Comparison of ENCODE assay signal across 8 cellular contexts in the genomic region with DNA sequence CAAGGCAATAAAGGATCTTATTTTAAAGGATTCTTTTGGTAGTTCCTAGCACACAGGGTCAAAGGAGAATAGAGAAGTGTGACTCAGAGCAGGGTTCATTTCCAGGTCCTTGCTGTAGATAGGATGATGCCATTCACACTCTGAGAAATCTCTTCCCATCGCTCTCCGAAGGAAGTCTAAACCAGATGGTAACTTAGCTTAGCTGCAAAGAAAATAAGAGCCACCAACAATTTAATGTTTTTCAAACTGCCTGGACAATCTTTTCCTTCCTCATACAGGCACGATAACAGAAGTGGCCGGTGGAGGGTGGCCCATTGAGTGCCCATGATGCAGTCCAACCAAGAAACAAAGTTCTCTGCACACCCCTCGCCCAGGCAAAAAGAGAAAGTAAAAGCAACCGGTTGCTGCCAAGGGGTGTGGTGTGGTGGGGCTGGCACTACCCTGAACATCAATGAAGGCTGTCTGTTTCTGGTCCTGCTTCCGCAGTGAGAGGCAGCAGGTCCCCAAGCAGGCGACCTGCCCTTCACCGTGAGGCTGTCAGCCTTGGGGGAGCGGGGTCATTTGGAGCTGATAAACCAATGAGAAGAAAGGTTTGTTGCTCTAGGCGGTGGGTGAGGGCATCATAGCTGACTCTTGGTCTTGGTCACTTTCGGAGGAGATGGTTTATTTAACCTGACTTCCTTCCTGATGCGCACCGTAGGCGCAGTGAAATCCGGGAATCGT. TPM values are rescaled to one million over a fixed set of nuclear protein-coding genes. Genes with fewer than 3 reads are reported as not detected.
DNase-seq lines count a peak whose midpoint lies in the region; ATAC-seq, FAIRE-seq and TF ChIP-seq lines count a peak whose summit lies in the region.

No MANE protein-coding gene starts in this region.

- no peaks in the 10 kb centered on the region for H3K9me3 ChIP-seq in OCI-LY3 (ENCODE audit: insufficient read depth, low read length)
- no peaks in the 10 kb centered on the region for H3K9me3 ChIP-seq in kidney (ENCODE audit: control insufficient read depth in 1 of 2, low read length in 2 of 2)

- H3K4me1 Mint-ChIP-seq in activated naive CD8-positive, alpha-beta T cell (ENCODE audit: low read depth), result peaks cover 53% of the 10 kb centered on the region

- H3K27ac ChIP-seq in OCI-LY3 (ENCODE audit: low read length) (peak overlapping the region; percentile 90), kidney (ENCODE audit: low read depth in 2 of 2, low read length in 2 of 2) (peak overlapping the region; percentile 10 to 26)

- H3K36me3 Mint-ChIP-seq in activated naive CD8-positive, alpha-beta T cell, result peaks cover 3% of the 10 kb centered on the region

- no peaks in the 10 kb centered on the region for H3K27me3 ChIP-seq in OCI-LY3 (ENCODE audit: low read depth, low read length)

- H2AFZ ChIP-seq in OCI-LY3 (ENCODE audit: low read depth, low read length), result no peak overlapping the region

- DNase-seq in GM12891 (ENCODE audit: insufficient read length, low spot score) (peak; percentile 25), kidney (no peak), LoVo (ENCODE audit: low spot score) (no peak), NCI-H1105 treated with DMSO at 0.1 percent for 48 hours (lab: John Stamatoyannopoulos, UW) (no peak)
- peak in 2 of 3 donors; percentile 21 to 22 for DNase-seq in stimulated activated CD4-positive, alpha-beta T cell treated with anti-CD3 and anti-CD28 coated beads, TNF-alpha, amount 100 ng/mL, for 1 hour (ENCODE audit: low read depth in 3 of 3, low spot score in 1 of 3)

- peak overlapping the region; percentile 98 for H3K4me3 Mint-ChIP-seq in activated naive CD8-positive, alpha-beta T cell

- no peaks in the 10 kb centered on the region for H4K20me1 ChIP-seq in OCI-LY3 (ENCODE audit: insufficient read depth, low read length)

- H3K4me1 ChIP-seq in OCI-LY3 (ENCODE audit: low read length) (peaks cover 53% of the 10 kb centered on the region), kidney (ENCODE audit: control insufficient read depth in 1 of 2, insufficient read depth in 1 of 2, low read depth in 1 of 2, low read length in 2 of 2) (peaks cover 3 to 6% of the 10 kb centered on the region in 2 donors)

- peak overlapping the region; percentile 86 for H3K4me2 ChIP-seq in OCI-LY3 (ENCODE audit: low read length)

- peak overlapping the region; percentile 97 for H3K9ac ChIP-seq in OCI-LY3 (ENCODE audit: low read length)
- peak overlapping the region; percentile 18 to 47 for H3K9ac ChIP-seq in kidney (ENCODE audit: low read length in 2 of 2)

- H3K36me3 ChIP-seq in OCI-LY3 (replicated peaks; ENCODE audit: low read depth, low read length) (peaks cover 32% of the 10 kb centered on the region), kidney (ENCODE audit: control insufficient read depth in 1 of 2, insufficient read depth in 2 of 2, low read length in 2 of 2) (no peaks in the 10 kb centered on the region)

- intact Hi-C loops in kidney (cut with DNase I), result no loop called here

- H3K79me2 ChIP-seq in OCI-LY3 (ENCODE audit: low read length), result peaks cover 57% of the 10 kb centered on the region

- H3K4me3 ChIP-seq in OCI-LY3 (ENCODE audit: low read length) (peak overlapping the region; percentile 93), kidney (ENCODE audit: low read length in 2 of 2) (peak overlapping the region; percentile 53 to 72)

- TF ChIP-seq CTCF in OCI-LY3 (IDR thresholded peaks at IDR 0.05; ENCODE audit: low read depth, low read length) (no peak), kidney (IDR thresholded peaks at IDR 0.05; ENCODE audit: borderline replicate concordance, extremely low read depth, insufficient read depth) (no peak)

- H3K27ac Mint-ChIP-seq in activated naive CD8-positive, alpha-beta T cell, result peak overlapping the region; percentile 97

- peak; percentile 31 for ATAC-seq in HG02588 (IDR thresholded peaks at IDR 0.05; ENCODE audit: unreplicated experiment)

- H3K27me3 Mint-ChIP-seq in activated naive CD8-positive, alpha-beta T cell, result no peaks in the 10 kb centered on the region

- FAIRE-seq in GM12891 (lab: Jason Lieb, UNC) (peak; percentile 87), kidney (lab: Jason Lieb, UNC) (no peak)

- H3K9me3 Mint-ChIP-seq in activated naive CD8-positive, alpha-beta T cell (ENCODE audit: low read depth), result no peaks in the 10 kb centered on the region

- TF ChIP-seq POLR2A in GM12891 (IDR thresholded peaks at IDR 0.05; ENCODE audit: low read depth, low read length), result peak; percentile 79

TF ChIP-seq in GM12891, 5 proteins besides CTCF, POLR2A, EP300 and RAD21:
- TF ChIP-seq TAF1 (IDR thresholded peaks at IDR 0.05; ENCODE audit: low read depth, low read length) (peak; percentile 30; the same call in 1 of the 2 replicates), SPI1 (IDR thresholded peaks at IDR 0.05; ENCODE audit: low read depth, low read length) (peak; percentile 36; the same call in 1 of the 2 replicates), POLR2AphosphoS5 (IDR thresholded peaks at IDR 0.05; ENCODE audit: low read depth, low read length) (peak; percentile 73; the same call in 1 of the 2 replicates), POU2F2 (IDR thresholded peaks at IDR 0.05; ENCODE audit: low read depth, low read length) (no peak), PAX5 (IDR thresholded peaks at IDR 0.05; ENCODE audit: insufficient read depth, low read length, severe bottlenecking) (no peak)
TF ChIP-seq in GM12891: peak in this region for 3.

RNA-seq across cellular contexts. Expression of a gene that starts 1.0 kb away (rescaled TPM):
- polyA plus RNA-seq in GM12891 (2012; ENCODE audit: low read depth, missing spikeins), result 42.3 TPM
- 23.2 TPM for total RNA-seq in kidney
- 3.8 TPM for polyA plus RNA-seq in kidney (ENCODE audit: insufficient read depth, low read depth, low replicate concordance)

Comparison
In these comparisons a context has a peak if more than half of its experiments do, and no peak if none do; other contexts are left out.
1. DNase-seq: peak in GM12891 (single experiment) and stimulated activated CD4-positive, alpha-beta T cell treated with anti-CD3 and anti-CD28 coated beads, TNF-alpha, amount 100 ng/mL, for 1 hour (2 of 3); none in kidney (single experiment), LoVo (single experiment) and NCI-H1105 treated with DMSO at 0.1 percent for 48 hours (single experiment).